12 cellular contexts compared by ENCODE assay signal in the genomic region with DNA sequence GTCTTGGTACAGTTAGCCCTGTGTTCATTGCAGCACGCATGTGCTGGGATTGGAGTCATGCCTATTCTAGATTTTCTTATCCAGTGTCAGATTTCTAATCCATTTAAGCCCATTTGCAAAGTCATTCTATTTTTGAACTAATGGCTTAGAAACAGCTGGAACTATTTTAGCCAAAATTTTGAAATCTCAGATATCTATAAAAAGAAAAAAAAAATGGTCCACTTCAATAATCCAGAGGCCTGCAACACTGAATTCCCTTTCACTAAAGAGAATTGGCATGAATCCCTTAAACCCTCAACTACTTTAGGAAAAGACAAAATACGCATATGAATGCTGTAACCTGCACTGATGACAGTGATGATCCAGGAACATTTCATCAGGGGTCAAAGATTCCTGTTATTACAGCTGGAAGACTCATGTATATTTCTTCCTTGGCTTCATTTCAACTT. TPM values are rescaled to one million over a fixed set of nuclear protein-coding genes. Genes with fewer than 3 reads are reported as not detected.
DNase-seq lines count a peak whose midpoint lies in the region; ATAC-seq and TF ChIP-seq lines count a peak whose summit lies in the region.
"Had no signal": no experiment of that assay in that cellular context is flagged by ENCODE, and none has a peak within 500 bp of the region (broad histone marks: within the 10 kb centered on the region; RNA-seq: fewer than 3 reads in every experiment).

No MANE protein-coding gene starts in this region.

- no peak overlapping the region for H3K27ac ChIP-seq in endodermal cell (ENCODE audit: low read depth, low read length)
- peak overlapping the region; percentile 54 for H3K27ac ChIP-seq in lower lobe of right lung
- peak overlapping the region in 3 of 4 donors; percentile 6 to 65 (median 55) for H3K27ac ChIP-seq in transverse colon

- H3K4me3 ChIP-seq in endodermal cell (ENCODE audit: low read length) (peak overlapping the region; percentile 83), lower lobe of right lung (peak overlapping the region; percentile 58), transverse colon (no peak overlapping the region)

- intact Hi-C loops in lower lobe of right lung (cut with DNase I): no loop called here
- intact Hi-C loops in transverse colon (cut with DNase I; ENCODE audit: low total_unique reads): no loop called here

- in situ Hi-C loops in transverse colon (cut with MboI; ENCODE audit: low pct_ligation_motif_present in 1 of 4, low pct_unique_long_range_greater_than_20kb in 1 of 4, low sequenced_read_pairs in 3 of 4) (no loop called here), GM13976 (cut with MboI; ENCODE audit: low sequenced_read_pairs, unreplicated experiment) (no loop called here)

- H3K4me3 Mint-ChIP-seq in endodermal cell: peak overlapping the region; percentile 69
- H3K4me3 Mint-ChIP-seq: activated CD4-positive, alpha-beta T cell treated with anti-CD3 and anti-CD28 coated beads, Interleukin-2, amount 10 ng/mL, durations not matched to agents 7 days and 5 days; activated T-cell treated with anti-CD3 and anti-CD28 coated beads, Interleukin-2, amount 50 U/mL, for 72 hours had no signal

- no peak overlapping the region for H3K9ac ChIP-seq in endodermal cell (ENCODE audit: extremely low read depth, low read length, poor library complexity, severe bottlenecking)

- no peaks in the 10 kb centered on the region for H3K36me3 Mint-ChIP-seq in endodermal cell (ENCODE audit: low read depth)

- H3K36me3 ChIP-seq in endodermal cell (ENCODE audit: control insufficient read depth, insufficient read depth, low read length) (no peaks in the 10 kb centered on the region), lower lobe of right lung (no peaks in the 10 kb centered on the region), transverse colon (no peaks in the 10 kb centered on the region)

- peaks cover 46% of the 10 kb centered on the region for H3K27me3 Mint-ChIP-seq in endodermal cell (ENCODE audit: insufficient read depth)

- TF ChIP-seq CTCF in endodermal cell (conservative IDR thresholded peaks at IDR 0.05) (no peak), lower lobe of right lung (IDR thresholded peaks at IDR 0.05) (no peak), transverse colon (IDR thresholded peaks at IDR 0.05) (no peak), GM13976 (IDR thresholded peaks at IDR 0.05; ENCODE audit: borderline replicate concordance, control extremely low read depth, extremely low read depth, insufficient read depth, missing control alignments) (no peak)

- TF ChIP-seq EP300 in transverse colon (IDR thresholded peaks at IDR 0.05; ENCODE audit: low read depth): no peak

- H3K27ac Mint-ChIP-seq in endodermal cell: no peak overlapping the region
- H3K27ac Mint-ChIP-seq: activated CD4-positive, alpha-beta T cell treated with anti-CD3 and anti-CD28 coated beads, Interleukin-2, amount 10 ng/mL, durations not matched to agents 7 days and 5 days; activated T-cell treated with anti-CD3 and anti-CD28 coated beads, Interleukin-2, amount 50 U/mL, for 72 hours had no signal

- peaks cover 12% of the 10 kb centered on the region for H3K27me3 ChIP-seq in endodermal cell (ENCODE audit: control insufficient read depth, insufficient read depth, low read length, poor library complexity, severe bottlenecking)
- peaks cover 8% of the 10 kb centered on the region for H3K27me3 ChIP-seq in lower lobe of right lung (ENCODE audit: low read depth)
- peaks cover 10% of the 10 kb centered on the region for H3K27me3 ChIP-seq in transverse colon

- DNase-seq in NCI-H524 treated with DMSO at 0.1 percent for 48 hours (lab: John Stamatoyannopoulos, UW) (peak; percentile 29), endodermal cell (no peak), lower lobe of right lung (no peak), transverse colon (no peak), GM13976 (ENCODE audit: low spot score) (no peak), foreskin melanocyte (no peak)
- DNase-seq in activated CD4-positive, alpha-beta T cell treated with anti-CD3 and anti-CD28 coated beads, Interleukin-2, amount 50 U/mL, for 1 hour: no peak
- DNase-seq: activated CD4-positive, alpha-beta T cell treated with anti-CD3 and anti-CD28 coated beads, Interleukin-2, amount 10 ng/mL, durations not matched to agents 7 days and 5 days; activated T-cell treated with anti-CD3 and anti-CD28 coated beads, Interleukin-2, amount 50 U/mL, for 72 hours; Caco-2; retina had no signal

- H3K4me1 ChIP-seq in endodermal cell (ENCODE audit: control insufficient read depth, insufficient read depth, low read length) (no peaks in the 10 kb centered on the region), lower lobe of right lung (peaks cover 24% of the 10 kb centered on the region), transverse colon (peaks cover 0 to 13% (median 13%) of the 10 kb centered on the region in 4 donors)
- H3K4me1 ChIP-seq: Caco-2 had no signal

- H3K4me1 Mint-ChIP-seq in endodermal cell: peaks cover 3% of the 10 kb centered on the region
- H3K4me1 Mint-ChIP-seq: activated CD4-positive, alpha-beta T cell treated with anti-CD3 and anti-CD28 coated beads, Interleukin-2, amount 10 ng/mL, durations not matched to agents 7 days and 5 days had no signal

- H3K9me3 Mint-ChIP-seq in endodermal cell: no peaks in the 10 kb centered on the region
- H3K9me3 Mint-ChIP-seq: activated CD4-positive, alpha-beta T cell treated with anti-CD3 and anti-CD28 coated beads, Interleukin-2, amount 10 ng/mL, durations not matched to agents 7 days and 5 days; activated T-cell treated with anti-CD3 and anti-CD28 coated beads, Interleukin-2, amount 50 U/mL, for 72 hours had no signal

- 41 to 47% methylated on average over 2 of the region's 2 CpGs for WGBS in endodermal cell (ENCODE audit: insufficient coverage in 1 of 2, insufficient read length in 1 of 2), 2 experiments
- 23 to 24% methylated on average over 2 of the region's 2 CpGs for WGBS in transverse colon (ENCODE audit: low coverage in 1 of 2), 2 donors

- no peak for ATAC-seq in lower lobe of right lung
- ATAC-seq: activated T-cell treated with anti-CD3 and anti-CD28 coated beads, Interleukin-2, amount 50 U/mL, for 72 hours had no signal

- TF ChIP-seq POLR2A in transverse colon (IDR thresholded peaks at IDR 0.05): no peak

- H3K9me3 ChIP-seq in endodermal cell (ENCODE audit: control insufficient read depth, low read length): no peaks in the 10 kb centered on the region
- H3K9me3 ChIP-seq in lower lobe of right lung: no peaks in the 10 kb centered on the region
- no peaks in the 10 kb centered on the region for H3K9me3 ChIP-seq in transverse colon
- H3K9me3 ChIP-seq: Caco-2 had no signal

RNA-seq across cellular contexts. Expression of a gene that starts 1.5 kb away (rescaled TPM):
- total RNA-seq in endodermal cell: 1 to 10 TPM in 1 of 2 donors, under 1 TPM in 1; 0.71 to 1.9 TPM
- polyA plus RNA-seq in endodermal cell (2013, experiment 1 of 2): 1.5 TPM
- 0.79 TPM for polyA plus RNA-seq in endodermal cell (2013, experiment 2 of 2)
- 9.4 TPM for total RNA-seq in lower lobe of right lung
- total RNA-seq in transverse colon: 1 to 10 TPM in 3 of 4 donors, under 1 TPM in 1; 0.40 to 5.7 (median 3.3) TPM
- total RNA-seq: activated CD4-positive, alpha-beta T cell treated with anti-CD3 and anti-CD28 coated beads, Interleukin-2, amount 10 ng/mL, durations not matched to agents 7 days and 5 days; activated T-cell treated with anti-CD3 and anti-CD28 coated beads, Interleukin-2, amount 50 U/mL, for 72 hours; T-helper 1 cell treated with Interleukin-12 subunit alpha and Interleukin-12 subunit beta and Interleukin-4 antibody, amounts not matched to agents 30 ng/mL and 1 ng/mL, for 36 hours had no signal

Comparison
In these comparisons a context has a peak if more than half of its experiments do, and no peak if none do; other contexts are left out.
1. H3K4me3 ChIP-seq: peak in endodermal cell (single experiment) and lower lobe of right lung (single experiment); none in transverse colon (0 of 4).